Comparison of ENCODE assay signal across 20 cellular contexts in the genomic region with DNA sequence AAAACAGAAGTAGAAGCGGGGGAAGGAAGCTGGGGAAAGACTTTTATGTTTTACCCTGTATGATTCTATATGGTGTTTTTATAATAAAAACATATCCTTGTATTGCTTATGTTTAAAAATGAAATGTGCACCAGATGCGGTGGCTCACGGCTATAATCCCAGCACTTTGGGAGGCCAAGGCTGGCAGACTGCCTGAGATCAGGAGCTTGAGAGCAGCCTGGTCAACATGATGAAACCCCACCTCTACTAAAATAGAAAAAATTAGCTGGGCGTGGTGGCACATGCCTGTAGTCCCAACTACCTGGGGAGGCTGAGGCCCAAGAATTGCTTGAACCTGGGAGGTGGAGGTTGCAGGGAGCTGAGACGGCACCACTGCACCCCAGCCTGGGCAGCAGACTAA.
DNase-seq lines count a peak whose midpoint lies in the region; FAIRE-seq and TF ChIP-seq lines count a peak whose summit lies in the region.
"Had no signal": no experiment of that assay in that cellular context is flagged by ENCODE, and none has a peak within 500 bp of the region (broad histone marks: within the 10 kb centered on the region; RNA-seq: fewer than 3 reads in every experiment).

No MANE protein-coding gene starts in this region.

- peak; percentile 15 for DNase-seq in D341Med (ENCODE audit: low spot score)
- DNase-seq in DMS 273 (lab: John Stamatoyannopoulos, UW; ENCODE audit: unreplicated experiment), result peak; percentile 85
- DNase-seq in NCI-H2171 treated with DMSO at 0.1 percent for 48 hours (lab: John Stamatoyannopoulos, UW), result peak; percentile 43
- DNase-seq in fibroblast of villous mesenchyme (ENCODE audit: low read depth), result peak; percentile 75
- no peak for DNase-seq in frontal cortex (ENCODE audit: low spot score in 2 of 2)
- no peak for DNase-seq in DMS114 treated with DMSO at 0.1 percent for 48 hours (lab: John Stamatoyannopoulos, UW; ENCODE audit: unreplicated experiment)
- no peak for DNase-seq in HT-29 (ENCODE audit: low spot score)
- DNase-seq: ACHN; BE2C; C1 segment of cervical spinal cord; CD4-positive, CD25-positive, alpha-beta regulatory T cell; CD8-positive, alpha-beta memory T cell; COR-L47; GDM1; HCEC 1CT; IMR-90 had no signal

- no peak for FAIRE-seq in frontal cortex (lab: Jason Lieb, UNC)
- FAIRE-seq: A204.1, H54, K562 had no signal

- H3K4me3 ChIP-seq in fibroblast of villous mesenchyme (ENCODE audit: low read depth, low read length), result no peak overlapping the region
- H3K4me3 ChIP-seq: GM23338, K562 had no signal

- no peak for TF ChIP-seq CTCF in fibroblast of villous mesenchyme (IDR thresholded peaks at IDR 0.05; ENCODE audit: insufficient read depth, low read depth, low read length)

Comparison
In these comparisons a context has a peak if more than half of its experiments do, and no peak if none do; other contexts are left out.
1. DNase-seq: peak in D341Med (single experiment), DMS 273 (single experiment), NCI-H2171 treated with DMSO at 0.1 percent for 48 hours (single experiment) and fibroblast of villous mesenchyme (single experiment); none in frontal cortex (0 of 2), DMS114 treated with DMSO at 0.1 percent for 48 hours (single experiment) and HT-29 (single experiment).